Comparison of ENCODE assay signal across 9 cellular contexts in genomic region chr1:2801535-2802291, GRCh38. TPM values are rescaled to one million over a fixed set of nuclear protein-coding genes. Genes with fewer than 3 reads are reported as not detected.
DNase-seq lines count a peak whose midpoint lies in the region; ATAC-seq and TF ChIP-seq lines count a peak whose summit lies in the region.
"Had no signal": no experiment of that assay in that cellular context is flagged by ENCODE, and none has a peak within 500 bp of the region (broad histone marks: within the 10 kb centered on the region; RNA-seq: fewer than 3 reads in every experiment).

Gene TTC34, minus strand, starts transcription at chr1:2801693. Its CDS starts 866 bp downstream, at chr1:2800827.

- H3K27ac ChIP-seq in lower lobe of right lung, result no peak within 1 kb of the TSS

- peak; percentile 59 for TF ChIP-seq CTCF in GM10266 (IDR thresholded peaks at IDR 0.05; ENCODE audit: control insufficient read depth, insufficient read depth, low read depth, missing control alignments)
- peak; percentile 23 for TF ChIP-seq CTCF in lower lobe of right lung (IDR thresholded peaks at IDR 0.05)
- no peak for TF ChIP-seq CTCF in omental fat pad (IDR thresholded peaks at IDR 0.05)

- H3K4me1 ChIP-seq in lower lobe of right lung, result no peaks in the 10 kb centered on the region

- H3K9me3 ChIP-seq in lower lobe of right lung, result no peaks in the 10 kb centered on the region

- no peaks in the 10 kb centered on the region for H3K36me3 ChIP-seq in lower lobe of right lung

- intact Hi-C loops in lower lobe of right lung (cut with DNase I), result no loop called here

- no peak within 1 kb of the TSS for H3K4me3 Mint-ChIP-seq in activated T-cell treated with anti-CD3 and anti-CD28 coated beads, Interleukin-2, amount 50 U/mL, for 72 hours
- H3K4me3 Mint-ChIP-seq: IgD-negative memory B cell had no signal

- DNase-seq in GM10266 (ENCODE audit: extremely low spot score) (peak; percentile 63), NCI-H2196 treated with DMSO at 0.1 percent for 48 hours (lab: John Stamatoyannopoulos, UW; ENCODE audit: unreplicated experiment) (peak; percentile 16), lower lobe of right lung (peak; percentile 69), pons (ENCODE audit: low spot score) (no peak), NCI-H2107 treated with DMSO at 0.1 percent for 48 hours (lab: John Stamatoyannopoulos, UW; ENCODE audit: unreplicated experiment) (no peak), omental fat pad (ENCODE audit: low spot score) (no peak)
- DNase-seq in activated T-cell treated with anti-CD3 and anti-CD28 coated beads, Interleukin-2, amount 50 U/mL, for 72 hours, result peak; percentile 60 to 64

- peak; percentile 72 to 73 for ATAC-seq in activated T-cell treated with anti-CD3 and anti-CD28 coated beads, Interleukin-2, amount 50 U/mL, for 72 hours (replicated peaks in 1 of 2)
- ATAC-seq in lower lobe of right lung (peak; percentile 59 to 66), HG03565 (IDR thresholded peaks at IDR 0.05; ENCODE audit: unreplicated experiment) (no peak), omental fat pad (ENCODE audit: low FRiP score) (no peak)

- no peak within 1 kb of the TSS for H3K27ac Mint-ChIP-seq in activated T-cell treated with anti-CD3 and anti-CD28 coated beads, Interleukin-2, amount 50 U/mL, for 72 hours
- H3K27ac Mint-ChIP-seq: IgD-negative memory B cell had no signal

- no peaks in the 10 kb centered on the region for H3K4me1 Mint-ChIP-seq in activated T-cell treated with anti-CD3 and anti-CD28 coated beads, Interleukin-2, amount 50 U/mL, for 72 hours (ENCODE audit: low read depth)

- no peak within 1 kb of the TSS for H3K4me3 ChIP-seq in lower lobe of right lung

- peaks cover 5% of the 10 kb centered on the region for H3K27me3 Mint-ChIP-seq in activated T-cell treated with anti-CD3 and anti-CD28 coated beads, Interleukin-2, amount 50 U/mL, for 72 hours (ENCODE audit: low read depth)

- H3K27me3 ChIP-seq in lower lobe of right lung (ENCODE audit: low read depth), result peaks cover 52% of the 10 kb centered on the region

- no peaks in the 10 kb centered on the region for H3K36me3 Mint-ChIP-seq in activated T-cell treated with anti-CD3 and anti-CD28 coated beads, Interleukin-2, amount 50 U/mL, for 72 hours (ENCODE audit: insufficient read depth in 2 of 2)
- H3K36me3 Mint-ChIP-seq: IgD-negative memory B cell had no signal

- H3K9me3 Mint-ChIP-seq in activated T-cell treated with anti-CD3 and anti-CD28 coated beads, Interleukin-2, amount 50 U/mL, for 72 hours, result no peaks in the 10 kb centered on the region
- H3K9me3 Mint-ChIP-seq: IgD-negative memory B cell had no signal

RNA-seq across cellular contexts. Expression of gene TTC34, which starts in this region (rescaled TPM):
- under 1 TPM; 0.43 to 0.88 TPM for total RNA-seq in activated T-cell treated with anti-CD3 and anti-CD28 coated beads, Interleukin-2, amount 50 U/mL, for 72 hours
- total RNA-seq in lower lobe of right lung (2.6 TPM), omental fat pad (under 1 TPM; 0.12 to 0.95 (median 0.26) TPM)

Comparison
In these comparisons a context has a peak if more than half of its experiments do, and no peak if none do; other contexts are left out.
1. Peak in DNase-seq and ATAC-seq in activated T-cell treated with anti-CD3 and anti-CD28 coated beads, Interleukin-2, amount 50 U/mL, for 72 hours; RNA of the gene not detected or under 1 TPM.
2. DNase-seq: peak in GM10266 (single experiment), NCI-H2196 treated with DMSO at 0.1 percent for 48 hours (single experiment) and lower lobe of right lung (single experiment); none in pons (single experiment), NCI-H2107 treated with DMSO at 0.1 percent for 48 hours (single experiment) and omental fat pad (single experiment).
3. CTCF ChIP-seq: peak in GM10266 (single experiment) and lower lobe of right lung (single experiment); none in omental fat pad (0 of 3).
4. ATAC-seq: peak in lower lobe of right lung (2 of 2); none in HG03565 (single experiment) and omental fat pad (single experiment).